Comparison of ENCODE assay signal across 19 cellular contexts in genomic region chr5:137667341-137667740, GRCh38.
A peak's percentile ranks its signal among the peaks of the same experiment; 100 is the strongest.
DNase-seq lines count a peak whose midpoint lies in the region; TF ChIP-seq lines count a peak whose summit lies in the region.
"Had no signal": no experiment of that assay in that cellular context is flagged by ENCODE, and none has a peak within 500 bp of the region (broad histone marks: within the 10 kb centered on the region; RNA-seq: fewer than 3 reads in every experiment).

No MANE protein-coding gene starts in this region.

- H3K9me3 ChIP-seq in PC-9 (ENCODE audit: insufficient read depth, low read depth) (no peaks in the 10 kb centered on the region), mammary epithelial cell (replicated peaks; ENCODE audit: insufficient read depth, low read length) (no peaks in the 10 kb centered on the region), smooth muscle cell (replicated peaks; ENCODE audit: low read depth) (no peaks in the 10 kb centered on the region), Karpas-422 (ENCODE audit: low read length) (no peaks in the 10 kb centered on the region)
- H3K9me3 ChIP-seq: uterus had no signal

- H2AFZ ChIP-seq in PC-9 (no peak overlapping the region), mammary epithelial cell (ENCODE audit: low read depth, low read length) (no peak overlapping the region), smooth muscle cell (ENCODE audit: low read depth) (no peak overlapping the region), Karpas-422 (ENCODE audit: low read length) (no peak overlapping the region)
- H2AFZ ChIP-seq: hepatocyte had no signal

- dilution Hi-C loops in mammary epithelial cell (cut with HindIII; ENCODE audit: low sequenced_read_pairs), result loop anchor here (5.0 kb wide), 1 partner anchor 55 kb away; no protein-coding TSS in a partner anchor

- H3K4me1 ChIP-seq in PC-9 (replicated peaks; ENCODE audit: insufficient read depth) (peaks cover 21% of the 10 kb centered on the region), mammary epithelial cell (ENCODE audit: insufficient read depth, low read length) (no peaks in the 10 kb centered on the region), smooth muscle cell (ENCODE audit: low read depth) (no peaks in the 10 kb centered on the region), Karpas-422 (ENCODE audit: low read length) (no peaks in the 10 kb centered on the region)
- H3K4me1 ChIP-seq: uterus had no signal

- POLR2A ChIA-PET in PC-9 (lab: Charles Lee; ENCODE audit: unreplicated experiment), result no interaction called here

- BruUV-seq in PC-9 (replicated peaks; lab: Mats Ljungman, UMichigan) (no TSS peak), mammary epithelial cell (replicated peaks; lab: Mats Ljungman, UMichigan) (no TSS peak)

- H3K27me3 ChIP-seq in PC-9 (ENCODE audit: insufficient read depth, low read depth) (no peaks in the 10 kb centered on the region), mammary epithelial cell (ENCODE audit: insufficient read depth, low read length) (no peaks in the 10 kb centered on the region), smooth muscle cell (ENCODE audit: low read depth) (no peaks in the 10 kb centered on the region), brain microvascular endothelial cell (replicated peaks) (no peaks in the 10 kb centered on the region), Karpas-422 (ENCODE audit: low read length) (no peaks in the 10 kb centered on the region)
- H3K27me3 ChIP-seq: hepatocyte, uterus had no signal

- H3K9me2 ChIP-seq in PC-9 (ENCODE audit: insufficient read depth) (no peaks in the 10 kb centered on the region), Karpas-422 (replicated peaks; ENCODE audit: insufficient read depth, low read length) (no peaks in the 10 kb centered on the region)

- DNase-seq in PC-9 (no peak), mammary epithelial cell (peak; percentile 2), kidney tubule cell (ENCODE audit: low spot score) (peak; percentile 31), smooth muscle cell (lab: John Stamatoyannopoulos, UW; ENCODE audit: unreplicated experiment) (no peak), brain microvascular endothelial cell (no peak), Karpas-422 (no peak)
- no peak for DNase-seq in stimulated activated naive CD4-positive, alpha-beta T cell (lab: John Stamatoyannopoulos, UW)
- DNase-seq: activated CD8-positive, alpha-beta memory T cell treated with anti-CD3 and anti-CD28 coated beads, Interleukin-2, amount 50 U/mL, for 4 hours; activated naive CD8-positive, alpha-beta T cell treated with anti-CD3 and anti-CD28 coated beads, Interleukin-2, amount 50 U/mL, for 24 hours; foreskin fibroblast; NCI-H1436 treated with DMSO at 0.1 percent for 48 hours; NCI-H524; occipital lobe; retina; T-helper 2 cell; uterus had no signal

- H3K4me2 ChIP-seq in PC-9, result peak overlapping the region; percentile 49; the same call in 1 of the 2 replicates
- no peak overlapping the region for H3K4me2 ChIP-seq in mammary epithelial cell (ENCODE audit: insufficient read depth, low read depth, low read length)
- no peak overlapping the region for H3K4me2 ChIP-seq in smooth muscle cell
- no peak overlapping the region for H3K4me2 ChIP-seq in Karpas-422 (ENCODE audit: low read depth, low read length, poor library complexity, severe bottlenecking)

- no peaks in the 10 kb centered on the region for H3K36me3 ChIP-seq in PC-9 (ENCODE audit: low read depth)
- no peaks in the 10 kb centered on the region for H3K36me3 ChIP-seq in mammary epithelial cell (ENCODE audit: insufficient read depth, low read length)
- H3K36me3 ChIP-seq in smooth muscle cell (ENCODE audit: low read depth), result no peaks in the 10 kb centered on the region
- H3K36me3 ChIP-seq in brain microvascular endothelial cell (replicated peaks), result no peaks in the 10 kb centered on the region
- H3K36me3 ChIP-seq in Karpas-422 (ENCODE audit: insufficient read depth, low read length), result no peaks in the 10 kb centered on the region
- H3K36me3 ChIP-seq: uterus had no signal

- H3F3A ChIP-seq in PC-9 (ENCODE audit: insufficient read depth, low read depth) (peaks cover 10% of the 10 kb centered on the region), smooth muscle cell (ENCODE audit: low read depth) (no peaks in the 10 kb centered on the region)

- CTCF ChIA-PET in PC-9 (lab: Charles Lee) (no interaction called here), mammary epithelial cell (lab: Charles Lee; ENCODE audit: low non-redundant PET) (no interaction called here)

- H3K9ac ChIP-seq in mammary epithelial cell (ENCODE audit: insufficient read depth, low read length), result no peak overlapping the region
- no peak overlapping the region for H3K9ac ChIP-seq in smooth muscle cell (ENCODE audit: low read depth)
- no peak overlapping the region for H3K9ac ChIP-seq in Karpas-422 (ENCODE audit: low read length)

- intact Hi-C loops in PC-9 (cut with micrococcal nuclease; ENCODE audit: unreplicated experiment) (no loop called here), mammary epithelial cell (cut with micrococcal nuclease) (no loop called here)

- no peak for TF ChIP-seq CTCF in PC-9 (conservative IDR thresholded peaks at IDR 0.05)
- TF ChIP-seq CTCF in mammary epithelial cell (conservative IDR thresholded peaks at IDR 0.05 in 1 of 2, IDR thresholded peaks at IDR 0.05 in 1 of 2; ENCODE audit: extremely low read depth in 1 of 2, insufficient read depth in 1 of 2, low read depth in 1 of 2, low read length in 2 of 2), result no peak
- TF ChIP-seq CTCF in smooth muscle cell (IDR thresholded peaks at IDR 0.05; ENCODE audit: borderline replicate concordance, insufficient read depth, poor library complexity, severe bottlenecking), result no peak
- TF ChIP-seq CTCF in brain microvascular endothelial cell (IDR thresholded peaks at IDR 0.05; ENCODE audit: low read depth, low read length, missing control alignments), result no peak

- H3K27ac ChIP-seq in PC-9 (peak overlapping the region; percentile 36; the same call in 1 of the 2 replicates), mammary epithelial cell (ENCODE audit: insufficient read depth, low read depth, low read length) (no peak overlapping the region), smooth muscle cell (ENCODE audit: low read depth) (peak overlapping the region; percentile 29), brain microvascular endothelial cell (no peak overlapping the region), Karpas-422 (ENCODE audit: low read length) (no peak overlapping the region)
- H3K27ac ChIP-seq: HL-60, SK-N-MC had no signal

- H4K20me1 ChIP-seq in PC-9 (ENCODE audit: insufficient read depth) (no peaks in the 10 kb centered on the region), mammary epithelial cell (ENCODE audit: insufficient read depth, low read length) (peaks cover 2% of the 10 kb centered on the region), smooth muscle cell (ENCODE audit: low read depth) (no peaks in the 10 kb centered on the region), Karpas-422 (ENCODE audit: insufficient read depth, low read depth, low read length) (no peaks in the 10 kb centered on the region)

- in situ Hi-C loops in mammary epithelial cell (cut with MboI; ENCODE audit: low sequenced_read_pairs in 2 of 2), result loop anchor here in 1 of 2 donors (10.0 kb wide), 1 partner anchor 67 kb away; the partner anchor contains the start of gene KLHL3
- in situ Hi-C loops in brain microvascular endothelial cell (cut with HindIII; ENCODE audit: low pct_ligation_motif_present, low sequenced_read_pairs), result no loop called here

- H3K79me2 ChIP-seq in PC-9 (ENCODE audit: low read depth) (no peaks in the 10 kb centered on the region), mammary epithelial cell (ENCODE audit: insufficient read depth, low read length) (no peaks in the 10 kb centered on the region), smooth muscle cell (ENCODE audit: low read depth) (no peaks in the 10 kb centered on the region), Karpas-422 (ENCODE audit: low read length) (no peaks in the 10 kb centered on the region)
- H3K79me2 ChIP-seq: hepatocyte had no signal

- no peak overlapping the region for H3K4me3 ChIP-seq in PC-9
- no peak overlapping the region for H3K4me3 ChIP-seq in mammary epithelial cell (replicated peaks in 1 of 3; ENCODE audit: insufficient read depth in 1 of 3, low read depth in 2 of 3, low read length in 3 of 3)
- H3K4me3 ChIP-seq in smooth muscle cell, result no peak overlapping the region
- no peak overlapping the region for H3K4me3 ChIP-seq in brain microvascular endothelial cell (ENCODE audit: low read depth, low read length)
- H3K4me3 ChIP-seq in Karpas-422 (ENCODE audit: low read length), result no peak overlapping the region
- H3K4me3 ChIP-seq: hepatocyte, SK-N-MC, uterus had no signal

Comparison
In these comparisons a context has a peak if more than half of its experiments do, and no peak if none do; other contexts are left out.
1. DNase-seq: peak in mammary epithelial cell (single experiment) and kidney tubule cell (single experiment); none in PC-9 (0 of 2), smooth muscle cell (single experiment), brain microvascular endothelial cell (single experiment), Karpas-422 (single experiment) and stimulated activated naive CD4-positive, alpha-beta T cell (0 of 6).
2. H3K27ac ChIP-seq: peak in PC-9 (single experiment) and smooth muscle cell (single experiment); none in mammary epithelial cell (single experiment), brain microvascular endothelial cell (single experiment) and Karpas-422 (single experiment).